Comparison of ENCODE assay signal across 6 cellular contexts in the genomic region with DNA sequence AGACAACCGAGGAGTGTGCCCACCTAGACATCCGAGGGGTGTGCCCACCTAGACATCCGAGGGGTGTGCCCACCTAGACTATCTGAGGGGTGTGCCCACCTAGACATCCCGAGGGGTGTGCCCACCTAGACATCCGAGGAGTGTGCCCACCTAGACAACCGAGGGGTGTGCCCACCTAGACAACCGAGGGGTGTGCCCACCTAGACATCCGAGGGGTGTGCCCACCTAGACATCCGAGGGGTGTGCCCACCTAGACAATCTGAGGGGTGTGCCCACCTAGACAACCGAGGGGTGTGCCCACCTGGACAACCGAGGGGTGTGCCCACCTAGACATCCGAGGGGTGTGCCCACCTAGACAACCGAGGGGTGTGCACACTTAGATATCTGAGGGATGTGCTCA. TPM values are rescaled to one million over a fixed set of nuclear protein-coding genes. Genes with fewer than 3 reads are reported as not detected.
"Had no signal": no experiment of that assay in that cellular context is flagged by ENCODE, and none has a peak within 500 bp of the region (broad histone marks: within the 10 kb centered on the region; RNA-seq: fewer than 3 reads in every experiment).

No MANE protein-coding gene starts in this region.

RNA-seq across cellular contexts. Expression of a gene that starts 10.6 kb away (rescaled TPM):
- total RNA-seq: GM23248, GM23338, H4, H7, HFFc6 had no signal
- polyA plus RNA-seq: GM23248, GM23338, H1 had no signal
